20 cellular contexts compared by ENCODE assay signal in genomic region chr22:24191893-24192292, GRCh38. TPM values are rescaled to one million over a fixed set of nuclear protein-coding genes. Genes with fewer than 3 reads are reported as not detected.
"Had no signal": no experiment of that assay in that cellular context is flagged by ENCODE, and none has a peak within 500 bp of the region (broad histone marks: within the 10 kb centered on the region; RNA-seq: fewer than 3 reads in every experiment).

No MANE protein-coding gene starts in this region.

- DNase-seq: effector memory CD4-positive, alpha-beta T cell; hippocampal formation; kidney glomerular epithelial cell; naive thymus-derived CD4-positive, alpha-beta T cell; sigmoid colon; stimulated activated CD4-positive, alpha-beta T cell treated with anti-CD3 and anti-CD28 coated beads, Interleukin-2, amount 100 ng/mL, for 24 hours; stimulated activated CD4-positive, alpha-beta T cell treated with anti-CD3 and anti-CD28 coated beads, Interleukin-4, amount 100 ng/mL, for 4 hours; stimulated activated naive B cell treated with anti-CD40 and anti-IgM and Interleukin-4, amounts not matched to agents 10 μg/mL and 1 μg/mL and 100 μg/mL, for 72 hours; stimulated activated naive CD8-positive, alpha-beta T cell treated with anti-CD3 and anti-CD28 coated beads, Interleukin-15, amount 100 ng/mL, for 72 hours; substantia nigra had no signal

- H3K9me3 ChIP-seq: heart left ventricle, neutrophil, right atrium auricular region, sigmoid colon, thoracic aorta had no signal

- FAIRE-seq: endometrium, frontal cortex had no signal

- ATAC-seq: esophagus mucosa; heart left ventricle; naive thymus-derived CD4-positive, alpha-beta T cell; stimulated activated naive B cell treated with anti-CD40 and anti-IgM and Interleukin-4, amounts not matched to agents 10 μg/mL and 1 μg/mL and 100 μg/mL, for 72 hours; stimulated activated naive CD8-positive, alpha-beta T cell treated with anti-CD3 and anti-CD28 coated beads, Interleukin-15, amount 100 ng/mL, for 72 hours had no signal

- H3K27ac ChIP-seq: heart left ventricle, neutrophil, right atrium auricular region, sigmoid colon, thoracic aorta had no signal

- H3K4me3 ChIP-seq: coronary artery, dorsolateral prefrontal cortex, heart left ventricle, right atrium auricular region, sigmoid colon, skin epidermis, thoracic aorta had no signal

- H3K36me3 ChIP-seq: neutrophil, right atrium auricular region, sigmoid colon, thoracic aorta had no signal

- H3K27me3 ChIP-seq: dorsolateral prefrontal cortex, heart left ventricle, neutrophil, right atrium auricular region, sigmoid colon had no signal

RNA-seq across cellular contexts. Expression of gene GGT5, which starts 53.0 kb away (rescaled TPM):
- polyA plus RNA-seq: naive thymus-derived CD4-positive, alpha-beta T cell had no signal
